26 cellular contexts compared by ENCODE assay signal in genomic region chr14:22476882-22477281, GRCh38.
DNase-seq lines count a peak whose midpoint lies in the region; ATAC-seq and TF ChIP-seq lines count a peak whose summit lies in the region.
"Had no signal": no experiment of that assay in that cellular context is flagged by ENCODE, and none has a peak within 500 bp of the region (broad histone marks: within the 10 kb centered on the region; RNA-seq: fewer than 3 reads in every experiment).

No MANE protein-coding gene starts in this region.

- H4K8ac ChIP-seq in neuronal stem cell (ENCODE audit: low read depth, low read length), result no peak overlapping the region

- H3K36me3 ChIP-seq in CD8-positive, alpha-beta T cell (ENCODE audit: insufficient read depth, low read length), result no peaks in the 10 kb centered on the region
- H3K36me3 ChIP-seq in neuronal stem cell (replicated peaks in 1 of 2; ENCODE audit: control insufficient read depth in 2 of 2, insufficient read depth in 2 of 2, low read length in 2 of 2), result no peaks in the 10 kb centered on the region

- H2BK15ac ChIP-seq in neuronal stem cell (ENCODE audit: low read length), result no peak overlapping the region

- H3K18ac ChIP-seq in neuronal stem cell (ENCODE audit: low read length), result no peak overlapping the region

- peaks cover 12% of the 10 kb centered on the region for H3K4me1 Mint-ChIP-seq in activated T-cell treated with anti-CD3 and anti-CD28 coated beads, Interleukin-2, amount 50 U/mL, for 4 hours (ENCODE audit: low read depth)
- H3K4me1 Mint-ChIP-seq in activated T-cell treated with anti-CD3 and anti-CD28 coated beads, Interleukin-2, amount 50 U/mL, for 72 hours (ENCODE audit: low read depth), result no peaks in the 10 kb centered on the region
- H3K4me1 Mint-ChIP-seq in CD8-positive, alpha-beta T cell (ENCODE audit: low read depth), result no peaks in the 10 kb centered on the region
- H3K4me1 Mint-ChIP-seq in activated CD4-positive, alpha-beta memory T cell treated with anti-CD3 and anti-CD28 coated beads, Interleukin-2, amount 10 ng/mL, durations not matched to agents 7 days and 5 days, result no peaks in the 10 kb centered on the region
- H3K4me1 Mint-ChIP-seq in stimulated activated memory B cell treated with anti-CD40 and anti-IgM and Interleukin-4, amounts not matched to agents 10 μg/mL and 1 μg/mL and 100 μg/mL, for 72 hours, result peaks cover 90% of the 10 kb centered on the region
- H3K4me1 Mint-ChIP-seq: stimulated activated naive CD8-positive, alpha-beta T cell treated with anti-CD3 and anti-CD28 coated beads, Interleukin-15, amount 100 ng/mL, for 72 hours had no signal

- POLR2A ChIA-PET in CD8-positive, alpha-beta T cell (lab: Charles Lee), result no interaction called here
- POLR2A ChIA-PET in activated CD4-positive, alpha-beta memory T cell treated with anti-CD3 and anti-CD28 coated beads, Interleukin-2, amount 10 ng/mL, durations not matched to agents 7 days and 5 days (lab: Charles Lee), result no interaction called here

- no peaks in the 10 kb centered on the region for H3K27me3 ChIP-seq in CD8-positive, alpha-beta T cell (ENCODE audit: insufficient read depth, low read length)
- no peaks in the 10 kb centered on the region for H3K27me3 ChIP-seq in neuronal stem cell (ENCODE audit: control insufficient read depth in 3 of 3, insufficient read depth in 3 of 3, low read depth in 1 of 3, low read length in 3 of 3)
- H3K27me3 ChIP-seq: hepatocyte had no signal

- no peak overlapping the region for H2BK12ac ChIP-seq in neuronal stem cell (ENCODE audit: low read length)

- peak overlapping the region; percentile 60 for H3K4me3 Mint-ChIP-seq in activated T-cell treated with anti-CD3 and anti-CD28 coated beads, Interleukin-2, amount 50 U/mL, for 4 hours
- peak overlapping the region in 1 of 2 donors; percentile 29 for H3K4me3 Mint-ChIP-seq in activated T-cell treated with anti-CD3 and anti-CD28 coated beads, Interleukin-2, amount 50 U/mL, for 72 hours
- H3K4me3 Mint-ChIP-seq in CD8-positive, alpha-beta T cell, result peak overlapping the region; percentile 26
- H3K4me3 Mint-ChIP-seq in activated CD4-positive, alpha-beta memory T cell treated with anti-CD3 and anti-CD28 coated beads, Interleukin-2, amount 10 ng/mL, durations not matched to agents 7 days and 5 days, result peak overlapping the region; percentile 21
- H3K4me3 Mint-ChIP-seq in stimulated activated memory B cell treated with anti-CD40 and anti-IgM and Interleukin-4, amounts not matched to agents 10 μg/mL and 1 μg/mL and 100 μg/mL, for 72 hours, result no peak overlapping the region
- H3K4me3 Mint-ChIP-seq: CD14-positive monocyte; stimulated activated naive CD8-positive, alpha-beta T cell treated with anti-CD3 and anti-CD28 coated beads, Interleukin-15, amount 100 ng/mL, for 72 hours had no signal

- no peaks in the 10 kb centered on the region for H3K27me3 Mint-ChIP-seq in activated T-cell treated with anti-CD3 and anti-CD28 coated beads, Interleukin-2, amount 50 U/mL, for 4 hours (ENCODE audit: low read depth)
- H3K27me3 Mint-ChIP-seq in activated T-cell treated with anti-CD3 and anti-CD28 coated beads, Interleukin-2, amount 50 U/mL, for 72 hours (ENCODE audit: low read depth), result no peaks in the 10 kb centered on the region
- no peaks in the 10 kb centered on the region for H3K27me3 Mint-ChIP-seq in CD8-positive, alpha-beta T cell (ENCODE audit: low read depth)
- no peaks in the 10 kb centered on the region for H3K27me3 Mint-ChIP-seq in activated CD4-positive, alpha-beta memory T cell treated with anti-CD3 and anti-CD28 coated beads, Interleukin-2, amount 10 ng/mL, durations not matched to agents 7 days and 5 days
- peaks cover 15% of the 10 kb centered on the region for H3K27me3 Mint-ChIP-seq in stimulated activated memory B cell treated with anti-CD40 and anti-IgM and Interleukin-4, amounts not matched to agents 10 μg/mL and 1 μg/mL and 100 μg/mL, for 72 hours
- H3K27me3 Mint-ChIP-seq: stimulated activated naive CD8-positive, alpha-beta T cell treated with anti-CD3 and anti-CD28 coated beads, Interleukin-15, amount 100 ng/mL, for 72 hours had no signal

- no peak overlapping the region for H4K91ac ChIP-seq in neuronal stem cell (ENCODE audit: low read depth, low read length, poor library complexity)

- no peak overlapping the region for H3K9ac ChIP-seq in neuronal stem cell (ENCODE audit: low read depth, low read length, poor library complexity)

- H3K4me1 ChIP-seq in CD8-positive, alpha-beta T cell (ENCODE audit: insufficient read depth, low read length), result no peaks in the 10 kb centered on the region
- peaks cover 16 to 24% of the 10 kb centered on the region in 2 donors for H3K4me1 ChIP-seq in neuronal stem cell (ENCODE audit: control insufficient read depth in 2 of 2, insufficient read depth in 1 of 2, low read depth in 1 of 2, low read length in 2 of 2)

- H2BK120ac ChIP-seq in neuronal stem cell (ENCODE audit: low read depth, low read length), result no peak overlapping the region

- no peak overlapping the region for H3K27ac Mint-ChIP-seq in activated T-cell treated with anti-CD3 and anti-CD28 coated beads, Interleukin-2, amount 50 U/mL, for 72 hours
- peak overlapping the region; percentile 27 for H3K27ac Mint-ChIP-seq in CD8-positive, alpha-beta T cell
- peak overlapping the region; percentile 44 for H3K27ac Mint-ChIP-seq in activated CD4-positive, alpha-beta memory T cell treated with anti-CD3 and anti-CD28 coated beads, Interleukin-2, amount 10 ng/mL, durations not matched to agents 7 days and 5 days
- peak overlapping the region; percentile 78 for H3K27ac Mint-ChIP-seq in stimulated activated memory B cell treated with anti-CD40 and anti-IgM and Interleukin-4, amounts not matched to agents 10 μg/mL and 1 μg/mL and 100 μg/mL, for 72 hours
- H3K27ac Mint-ChIP-seq: CD14-positive monocyte had no signal

- no peak overlapping the region for H3K4me3 ChIP-seq in CD8-positive, alpha-beta T cell (ENCODE audit: low read depth, low read length)
- H3K4me3 ChIP-seq in neuronal stem cell (ENCODE audit: low read length in 2 of 2), result no peak overlapping the region
- H3K4me3 ChIP-seq: hepatocyte, lung, skin epidermis had no signal

- H3K9me3 Mint-ChIP-seq in activated T-cell treated with anti-CD3 and anti-CD28 coated beads, Interleukin-2, amount 50 U/mL, for 4 hours, result no peaks in the 10 kb centered on the region
- no peaks in the 10 kb centered on the region for H3K9me3 Mint-ChIP-seq in activated T-cell treated with anti-CD3 and anti-CD28 coated beads, Interleukin-2, amount 50 U/mL, for 72 hours
- H3K9me3 Mint-ChIP-seq in CD8-positive, alpha-beta T cell, result no peaks in the 10 kb centered on the region
- H3K9me3 Mint-ChIP-seq in activated CD4-positive, alpha-beta memory T cell treated with anti-CD3 and anti-CD28 coated beads, Interleukin-2, amount 10 ng/mL, durations not matched to agents 7 days and 5 days, result no peaks in the 10 kb centered on the region
- no peaks in the 10 kb centered on the region for H3K9me3 Mint-ChIP-seq in stimulated activated memory B cell treated with anti-CD40 and anti-IgM and Interleukin-4, amounts not matched to agents 10 μg/mL and 1 μg/mL and 100 μg/mL, for 72 hours
- H3K9me3 Mint-ChIP-seq: CD14-positive monocyte; stimulated activated naive CD8-positive, alpha-beta T cell treated with anti-CD3 and anti-CD28 coated beads, Interleukin-15, amount 100 ng/mL, for 72 hours had no signal

- no CpG with 5 or more reads among the region's 2 CpGs for WGBS in neuronal stem cell (ENCODE audit: extremely low coverage in 2 of 2, insufficient read length in 2 of 2, insufficient replicate concordance in 1 of 2), 2 donors

- no peak overlapping the region for H3K14ac ChIP-seq in neuronal stem cell (ENCODE audit: low read length)

- ATAC-seq in activated T-cell treated with anti-CD3 and anti-CD28 coated beads, Interleukin-2, amount 50 U/mL, for 4 hours, result no peak
- ATAC-seq in activated T-cell treated with anti-CD3 and anti-CD28 coated beads, Interleukin-2, amount 50 U/mL, for 72 hours (replicated peaks in 1 of 2), result no peak
- ATAC-seq in CD8-positive, alpha-beta T cell, result no peak
- no peak for ATAC-seq in stimulated activated memory B cell treated with anti-CD40 and anti-IgM and Interleukin-4, amounts not matched to agents 10 μg/mL and 1 μg/mL and 100 μg/mL, for 72 hours
- ATAC-seq in HG03442 (IDR thresholded peaks at IDR 0.05; ENCODE audit: unreplicated experiment), result no peak
- ATAC-seq: activated CD4-positive, CD25-positive, alpha-beta regulatory T cell treated with anti-CD3 and anti-CD28 coated beads, Interleukin-2, amount 50 U/mL, for 24 hours; stimulated activated naive CD8-positive, alpha-beta T cell treated with anti-CD3 and anti-CD28 coated beads, Interleukin-15, amount 100 ng/mL, for 72 hours had no signal

- no peaks in the 10 kb centered on the region for H3K79me1 ChIP-seq in neuronal stem cell (ENCODE audit: low read depth, low read length)

- no peak overlapping the region for H3K23ac ChIP-seq in neuronal stem cell (ENCODE audit: low read depth, low read length, poor library complexity)

- no peak for TF ChIP-seq CTCF in CD8-positive, alpha-beta T cell (IDR thresholded peaks at IDR 0.05)

- CTCF ChIA-PET in CD8-positive, alpha-beta T cell (lab: Charles Lee), result no interaction called here
- CTCF ChIA-PET in activated CD4-positive, alpha-beta memory T cell treated with anti-CD3 and anti-CD28 coated beads, Interleukin-2, amount 10 ng/mL, durations not matched to agents 7 days and 5 days (lab: Charles Lee), result no interaction called here

- no peak overlapping the region for H3K27ac ChIP-seq in CD8-positive, alpha-beta T cell (ENCODE audit: low read depth, low read length)
- no peak overlapping the region for H3K27ac ChIP-seq in neuronal stem cell (replicated peaks; ENCODE audit: low read length)
- H3K27ac ChIP-seq: hepatocyte had no signal

- H3K36me3 Mint-ChIP-seq in activated T-cell treated with anti-CD3 and anti-CD28 coated beads, Interleukin-2, amount 50 U/mL, for 4 hours (ENCODE audit: insufficient read depth), result peaks cover 1% of the 10 kb centered on the region
- H3K36me3 Mint-ChIP-seq in activated T-cell treated with anti-CD3 and anti-CD28 coated beads, Interleukin-2, amount 50 U/mL, for 72 hours (ENCODE audit: insufficient read depth in 2 of 2), result peaks cover 0 to 4% of the 10 kb centered on the region in 2 donors
- no peaks in the 10 kb centered on the region for H3K36me3 Mint-ChIP-seq in CD8-positive, alpha-beta T cell
- H3K36me3 Mint-ChIP-seq in activated CD4-positive, alpha-beta memory T cell treated with anti-CD3 and anti-CD28 coated beads, Interleukin-2, amount 10 ng/mL, durations not matched to agents 7 days and 5 days (ENCODE audit: low read depth), result peaks cover 16% of the 10 kb centered on the region
- H3K36me3 Mint-ChIP-seq in stimulated activated memory B cell treated with anti-CD40 and anti-IgM and Interleukin-4, amounts not matched to agents 10 μg/mL and 1 μg/mL and 100 μg/mL, for 72 hours, result peaks cover 8% of the 10 kb centered on the region
- H3K36me3 Mint-ChIP-seq: CD14-positive monocyte had no signal

- no peak for DNase-seq in activated T-cell treated with anti-CD3 and anti-CD28 coated beads, Interleukin-2, amount 50 U/mL, for 4 hours
- DNase-seq in activated T-cell treated with anti-CD3 and anti-CD28 coated beads, Interleukin-2, amount 50 U/mL, for 72 hours, result no peak
- DNase-seq in CD8-positive, alpha-beta T cell, result no peak
- DNase-seq in activated CD4-positive, alpha-beta memory T cell treated with anti-CD3 and anti-CD28 coated beads, Interleukin-2, amount 10 ng/mL, durations not matched to agents 7 days and 5 days, result no peak
- no peak for DNase-seq in neuronal stem cell (ENCODE audit: low spot score)
- DNase-seq in stimulated activated CD4-positive, alpha-beta T cell treated with anti-CD3 and anti-CD28 coated beads, Interleukin-4, amount 100 ng/mL, for 1 hour, result no peak
- DNase-seq: ACHN; activated effector memory CD4-positive, alpha-beta T cell treated with anti-CD3 and anti-CD28 coated beads, Interleukin-2, amount 50 U/mL, for 16 hours; anterior cingulate cortex; central memory CD4-positive, alpha-beta T cell; islet precursor cell; NCI-H1048; NCI-H1930; NCI-H2227 treated with DMSO at 0.1 percent for 48 hours; NCI-H748 treated with DMSO at 0.1 percent for 48 hours; occipital lobe; stimulated activated CD4-positive, alpha-beta T cell treated with anti-CD3 and anti-CD28 coated beads, Interleukin-1b, Interleukin-23, amount 100 ng/mL, for 48 hours; stimulated activated naive CD8-positive, alpha-beta T cell treated with anti-CD3 and anti-CD28 coated beads, Interleukin-15, amount 100 ng/mL, for 72 hours; trophoblast cell had no signal

- no peak overlapping the region for H2BK5ac ChIP-seq in neuronal stem cell (ENCODE audit: low read length)

- no peak overlapping the region for H2AK5ac ChIP-seq in neuronal stem cell (ENCODE audit: low read depth, low read length)

- H3K9me3 ChIP-seq in CD8-positive, alpha-beta T cell (ENCODE audit: low read length), result no peaks in the 10 kb centered on the region
- H3K9me3 ChIP-seq in neuronal stem cell (replicated peaks in 1 of 2; ENCODE audit: control insufficient read depth in 2 of 2, insufficient read depth in 1 of 2, low read depth in 1 of 2, low read length in 2 of 2), result no peaks in the 10 kb centered on the region

- H3K4me2 ChIP-seq in neuronal stem cell (ENCODE audit: insufficient read depth, low read length, poor library complexity, severe bottlenecking), result no peak overlapping the region
- H3K4me2 ChIP-seq: hepatocyte had no signal

- intact Hi-C loops in CD8-positive, alpha-beta T cell (cut with DNase I, micrococcal nuclease), result no loop called here

- no peak overlapping the region for H3K4ac ChIP-seq in neuronal stem cell (ENCODE audit: low read length)

- no peak overlapping the region for H2AFZ ChIP-seq in neuronal stem cell (ENCODE audit: low read length)
- H2AFZ ChIP-seq: hepatocyte had no signal
